Comparison of ENCODE assay signal across 1 cellular context in the genomic region with DNA sequence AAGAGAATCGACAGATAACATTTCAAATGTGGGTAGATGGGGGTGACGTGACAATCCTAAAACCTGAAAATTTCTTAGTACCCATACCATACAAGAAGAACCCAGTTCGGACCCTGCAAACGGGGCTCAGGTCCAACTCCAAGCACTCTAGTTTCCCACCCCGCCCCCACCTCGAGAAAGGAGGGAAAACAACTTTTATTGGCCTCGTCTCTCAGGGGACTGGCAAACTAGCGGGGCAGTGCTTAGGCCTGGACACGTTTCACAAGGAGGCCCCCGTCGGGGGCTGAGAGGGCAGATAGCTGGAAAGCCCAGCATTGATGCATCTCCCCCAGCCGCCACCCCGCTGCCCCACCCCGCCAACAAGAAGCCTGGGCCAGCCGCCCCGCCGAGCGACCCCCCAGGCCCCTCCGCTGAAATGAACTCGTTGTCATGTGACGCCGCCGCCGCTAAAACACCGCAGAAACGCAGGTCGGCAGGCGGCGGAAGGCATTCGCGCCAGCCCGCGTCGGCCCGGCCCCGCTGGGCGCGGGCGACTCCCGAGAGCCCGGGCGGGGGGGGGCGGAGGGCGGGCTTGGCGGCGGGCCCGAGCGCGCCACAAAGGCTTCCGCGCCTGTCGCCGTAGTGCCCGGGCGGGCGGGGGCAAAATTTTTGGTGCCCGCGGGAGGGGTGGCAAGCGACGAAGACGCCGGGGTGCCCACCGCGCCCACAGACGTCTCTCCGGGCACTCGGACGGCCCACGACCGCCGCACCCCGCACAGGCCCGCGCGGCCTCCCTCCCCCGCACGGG.
TF ChIP-seq lines count a peak whose summit lies in the region.

No MANE protein-coding gene starts in this region.

TF ChIP-seq in SK-N-SH treated with all-trans-retinoic acid at 6 μM for 48 hours, 23 proteins besides CTCF, POLR2A, EP300 and RAD21 (continued from another document):
- TF ChIP-seq, protein P1, sequence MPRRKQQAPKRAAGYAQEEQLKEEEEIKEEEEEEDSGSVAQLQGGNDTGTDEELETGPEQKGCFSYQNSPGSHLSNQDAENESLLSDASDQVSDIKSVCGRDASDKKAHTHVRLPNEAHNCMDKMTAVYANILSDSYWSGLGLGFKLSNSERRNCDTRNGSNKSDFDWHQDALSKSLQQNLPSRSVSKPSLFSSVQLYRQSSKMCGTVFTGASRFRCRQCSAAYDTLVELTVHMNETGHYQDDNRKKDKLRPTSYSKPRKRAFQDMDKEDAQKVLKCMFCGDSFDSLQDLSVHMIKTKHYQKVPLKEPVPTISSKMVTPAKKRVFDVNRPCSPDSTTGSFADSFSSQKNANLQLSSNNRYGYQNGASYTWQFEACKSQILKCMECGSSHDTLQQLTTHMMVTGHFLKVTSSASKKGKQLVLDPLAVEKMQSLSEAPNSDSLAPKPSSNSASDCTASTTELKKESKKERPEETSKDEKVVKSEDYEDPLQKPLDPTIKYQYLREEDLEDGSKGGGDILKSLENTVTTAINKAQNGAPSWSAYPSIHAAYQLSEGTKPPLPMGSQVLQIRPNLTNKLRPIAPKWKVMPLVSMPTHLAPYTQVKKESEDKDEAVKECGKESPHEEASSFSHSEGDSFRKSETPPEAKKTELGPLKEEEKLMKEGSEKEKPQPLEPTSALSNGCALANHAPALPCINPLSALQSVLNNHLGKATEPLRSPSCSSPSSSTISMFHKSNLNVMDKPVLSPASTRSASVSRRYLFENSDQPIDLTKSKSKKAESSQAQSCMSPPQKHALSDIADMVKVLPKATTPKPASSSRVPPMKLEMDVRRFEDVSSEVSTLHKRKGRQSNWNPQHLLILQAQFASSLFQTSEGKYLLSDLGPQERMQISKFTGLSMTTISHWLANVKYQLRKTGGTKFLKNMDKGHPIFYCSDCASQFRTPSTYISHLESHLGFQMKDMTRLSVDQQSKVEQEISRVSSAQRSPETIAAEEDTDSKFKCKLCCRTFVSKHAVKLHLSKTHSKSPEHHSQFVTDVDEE (CRISPR knock-in tag; IDR thresholded peaks at IDR 0.05): no peak
- TF ChIP-seq ZNF8 (CRISPR knock-in tag; IDR thresholded peaks at IDR 0.05) (no peak), ZFP30 (CRISPR knock-in tag; IDR thresholded peaks at IDR 0.05) (no peak), ISL1 (CRISPR knock-in tag; IDR thresholded peaks at IDR 0.05) (no peak), RARB (CRISPR knock-in tag; IDR thresholded peaks at IDR 0.05) (no peak)
- TF ChIP-seq, protein P2, sequence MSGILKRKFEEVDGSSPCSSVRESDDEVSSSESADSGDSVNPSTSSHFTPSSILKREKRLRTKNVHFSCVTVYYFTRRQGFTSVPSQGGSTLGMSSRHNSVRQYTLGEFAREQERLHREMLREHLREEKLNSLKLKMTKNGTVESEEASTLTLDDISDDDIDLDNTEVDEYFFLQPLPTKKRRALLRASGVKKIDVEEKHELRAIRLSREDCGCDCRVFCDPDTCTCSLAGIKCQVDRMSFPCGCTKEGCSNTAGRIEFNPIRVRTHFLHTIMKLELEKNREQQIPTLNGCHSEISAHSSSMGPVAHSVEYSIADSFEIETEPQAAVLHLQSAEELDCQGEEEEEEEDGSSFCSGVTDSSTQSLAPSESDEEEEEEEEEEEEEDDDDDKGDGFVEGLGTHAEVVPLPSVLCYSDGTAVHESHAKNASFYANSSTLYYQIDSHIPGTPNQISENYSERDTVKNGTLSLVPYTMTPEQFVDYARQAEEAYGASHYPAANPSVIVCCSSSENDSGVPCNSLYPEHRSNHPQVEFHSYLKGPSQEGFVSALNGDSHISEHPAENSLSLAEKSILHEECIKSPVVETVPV (CRISPR knock-in tag; IDR thresholded peaks at IDR 0.05): no peak
